In the genomic region with DNA sequence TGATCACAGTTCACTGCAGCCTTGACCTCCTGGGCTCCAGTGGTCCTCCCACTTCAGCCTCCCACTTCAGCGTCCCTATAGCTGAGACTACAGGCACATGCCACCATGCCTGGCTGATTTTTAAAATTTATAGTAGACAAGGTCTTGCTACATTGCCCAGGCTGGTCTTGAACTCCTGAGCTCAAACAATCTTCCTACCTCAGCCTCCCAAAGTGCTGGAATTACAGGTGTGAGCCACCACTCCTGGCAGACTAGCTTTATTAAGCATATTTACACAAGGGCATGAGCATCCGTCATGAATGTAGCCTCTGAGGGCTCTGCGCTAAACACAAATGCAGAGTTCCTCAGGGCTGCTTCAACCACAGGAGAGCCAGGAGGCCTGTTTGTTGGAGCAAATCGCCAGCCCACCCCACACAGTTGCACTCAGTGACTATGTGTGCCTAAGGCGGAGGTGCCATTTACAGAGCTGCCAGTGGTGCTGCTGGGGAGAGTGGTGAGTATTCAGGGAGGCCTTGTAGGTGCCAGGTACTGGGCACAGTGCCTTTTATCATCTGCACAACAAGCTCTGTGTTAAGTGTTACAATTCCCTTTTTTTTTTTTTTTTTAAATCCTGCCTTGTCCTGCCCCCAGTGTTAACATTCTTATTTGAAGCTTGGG, we compare ENCODE assay signal across 19 cellular contexts.
DNase-seq lines count a peak whose midpoint lies in the region; ATAC-seq and TF ChIP-seq lines count a peak whose summit lies in the region.
"Had no signal": no experiment of that assay in that cellular context is flagged by ENCODE, and none has a peak within 500 bp of the region (broad histone marks: within the 10 kb centered on the region; RNA-seq: fewer than 3 reads in every experiment).

No MANE protein-coding gene starts in this region.

- peak overlapping the region; percentile 50 to 83 (median 74) for H3K4me2 ChIP-seq in BLaER1 treated with 17β-estradiol and CSF1 and Interleukin-3, amounts not matched to agents 10 nM and 100 nM

- H3K36me3 ChIP-seq in BLaER1 treated with 17β-estradiol and CSF1 and Interleukin-3, amounts not matched to agents 10 nM and 100 nM: no peaks in the 10 kb centered on the region
- no peaks in the 10 kb centered on the region for H3K36me3 ChIP-seq in colonic mucosa
- no peaks in the 10 kb centered on the region for H3K36me3 ChIP-seq in mucosa of rectum (ENCODE audit: control insufficient read depth in 2 of 2, insufficient read depth in 2 of 2, low read length in 2 of 2)
- H3K36me3 ChIP-seq: HAP-1 had no signal

- ATAC-seq in esophagus mucosa: no peak
- ATAC-seq: T-cell had no signal

- 0 out of 22 replicates have a peak overlapping the region, but pooled peaks of 1 of the 11 experiments have one; percentile 9 for H3K9ac ChIP-seq in BLaER1 treated with 17β-estradiol and CSF1 and Interleukin-3, amounts not matched to agents 10 nM and 100 nM
- no peak overlapping the region for H3K9ac ChIP-seq in colonic mucosa (ENCODE audit: low read depth in 2 of 2, low read length in 2 of 2)
- peak overlapping the region in 1 of 2 donors; percentile 24 for H3K9ac ChIP-seq in mucosa of rectum (ENCODE audit: low read depth in 1 of 2, low read length in 2 of 2)

- H4K20me1 ChIP-seq in BLaER1 treated with 17β-estradiol and CSF1 and Interleukin-3, amounts not matched to agents 10 nM and 100 nM: no peaks in the 10 kb centered on the region

- H3K27ac ChIP-seq in BLaER1 treated with 17β-estradiol and CSF1 and Interleukin-3, amounts not matched to agents 10 nM and 100 nM: peak overlapping the region in 6 of 11 experiments; percentile 5 to 54 (median 33); a peak in 5 of 22 replicates
- H3K27ac ChIP-seq in colonic mucosa (peak overlapping the region; percentile 54), mucosa of rectum (ENCODE audit: low read depth in 2 of 2, low read length in 2 of 2) (peak overlapping the region; percentile 47 to 56)
- H3K27ac ChIP-seq: C4-2B had no signal

- peak; percentile 44 for DNase-seq in NCI-H69 (lab: John Stamatoyannopoulos, UW)
- peak; percentile 47 for DNase-seq in colonic mucosa
- DNase-seq in NCI-H82 treated with DMSO at 0.1 percent for 48 hours (lab: John Stamatoyannopoulos, UW; ENCODE audit: unreplicated experiment): no peak
- DNase-seq in activated effector memory CD4-positive, alpha-beta T cell treated with anti-CD3 and anti-CD28 coated beads, Interleukin-2, amount 50 U/mL, for 16 hours: no peak
- DNase-seq in NCI-H524 treated with DMSO at 0.1 percent for 48 hours (lab: John Stamatoyannopoulos, UW): no peak
- DNase-seq: activated CD4-positive, alpha-beta T cell treated with anti-CD3 and anti-CD28 coated beads, Interleukin-2, amount 50 U/mL, for 4 hours; activated gamma-delta T cell treated with Interleukin-2 at 50 U/mL for 16 hours; cerebellar nuclear complex; DMS 273 treated with DMSO at 0.1 percent for 48 hours; islet precursor cell; psoas muscle; Right ventricle myocardium superior; small intestine; T-cell had no signal

- no peaks in the 10 kb centered on the region for H3K27me3 ChIP-seq in BLaER1 treated with 17β-estradiol and CSF1 and Interleukin-3, amounts not matched to agents 10 nM and 100 nM
- H3K27me3 ChIP-seq in colonic mucosa (no peaks in the 10 kb centered on the region), mucosa of rectum (ENCODE audit: control insufficient read depth in 2 of 2, insufficient read depth in 2 of 2, low read length in 2 of 2) (no peaks in the 10 kb centered on the region)

- peaks cover 40 to 57% (median 47%) of the 10 kb centered on the region in 10 experiments for H3K4me1 ChIP-seq in BLaER1 treated with 17β-estradiol and CSF1 and Interleukin-3, amounts not matched to agents 10 nM and 100 nM
- H3K4me1 ChIP-seq in colonic mucosa (peaks cover 15% of the 10 kb centered on the region), mucosa of rectum (ENCODE audit: control insufficient read depth in 2 of 2, insufficient read depth in 2 of 2, low read length in 2 of 2) (peaks cover 8 to 32% of the 10 kb centered on the region in 2 donors)

- H3K4me3 ChIP-seq in BLaER1 treated with 17β-estradiol and CSF1 and Interleukin-3, amounts not matched to agents 10 nM and 100 nM: no peak overlapping the region
- H3K4me3 ChIP-seq in colonic mucosa (no peak overlapping the region), mucosa of rectum (ENCODE audit: low read length in 2 of 2) (no peak overlapping the region)
- H3K4me3 ChIP-seq: HAP-1, psoas muscle had no signal

- TF ChIP-seq CTCF in colonic mucosa (IDR thresholded peaks at IDR 0.05): no peak

- intact Hi-C loops in colonic mucosa (cut with DNase I): no loop called here

- H3K9me3 ChIP-seq in BLaER1 treated with 17β-estradiol and CSF1 and Interleukin-3, amounts not matched to agents 10 nM and 100 nM (replicated peaks in 1 of 11): no peaks in the 10 kb centered on the region
- H3K9me3 ChIP-seq in colonic mucosa: no peaks in the 10 kb centered on the region
- no peaks in the 10 kb centered on the region for H3K9me3 ChIP-seq in mucosa of rectum (ENCODE audit: control insufficient read depth in 2 of 2, low read length in 2 of 2)
- H3K9me3 ChIP-seq: HAP-1, psoas muscle had no signal

Comparison
In these comparisons a context has a peak if more than half of its experiments do, and no peak if none do; other contexts are left out.
1. DNase-seq: peak in NCI-H69 (single experiment) and colonic mucosa (single experiment); none in NCI-H82 treated with DMSO at 0.1 percent for 48 hours (single experiment), activated effector memory CD4-positive, alpha-beta T cell treated with anti-CD3 and anti-CD28 coated beads, Interleukin-2, amount 50 U/mL, for 16 hours (single experiment) and NCI-H524 treated with DMSO at 0.1 percent for 48 hours (single experiment).
2. Peak in every context shown above with its lines, with median percentiles within 50 percentile points of each other: H3K27ac ChIP-seq.